In genomic region chr7:53984776-53985175, GRCh38 we compare ENCODE assay signal across 32 cellular contexts.
DNase-seq lines count a peak whose midpoint lies in the region; ATAC-seq, FAIRE-seq and TF ChIP-seq lines count a peak whose summit lies in the region.
"Had no signal": no experiment of that assay in that cellular context is flagged by ENCODE, and none has a peak within 500 bp of the region (broad histone marks: within the 10 kb centered on the region; RNA-seq: fewer than 3 reads in every experiment).

No MANE protein-coding gene starts in this region.

- peak overlapping the region; percentile 74 for H3K27ac ChIP-seq in left ventricle myocardium inferior (replicated peaks)
- H3K27ac ChIP-seq: esophagus squamous epithelium, foreskin keratinocyte, prostate gland, SJCRH30, tibial nerve had no signal

- no peaks in the 10 kb centered on the region for H3K4me1 ChIP-seq in left ventricle myocardium inferior
- H3K4me1 ChIP-seq: esophagus squamous epithelium, foreskin keratinocyte, prostate gland, SJCRH30, tibial nerve had no signal

- no peaks in the 10 kb centered on the region for H3K36me3 ChIP-seq in left ventricle myocardium inferior
- H3K36me3 ChIP-seq: esophagus squamous epithelium, prostate gland, SJCRH30, tibial nerve had no signal

- intact Hi-C loops in left ventricle myocardium inferior (cut with micrococcal nuclease) (no loop called here), cardiac septum (cut with DNase I) (no loop called here)

- TF ChIP-seq POLR2A in GM12891 (IDR thresholded peaks at IDR 0.05; ENCODE audit: low read depth, low read length), result no peak

- DNase-seq in left ventricle myocardium inferior, result no peak
- no peak for DNase-seq in cardiac septum (ENCODE audit: low spot score)
- peak; percentile 6 for DNase-seq in T1000 (lab: John Stamatoyannopoulos, UW)
- DNase-seq in kidney tubule cell (ENCODE audit: low spot score), result peak; percentile 73
- no peak for DNase-seq in activated T-cell treated with anti-CD3 and anti-CD28 coated beads, Interleukin-2, amount 50 U/mL, for 48 hours
- DNase-seq in GM12891 (ENCODE audit: insufficient read length, low spot score), result no peak
- DNase-seq: activated CD4-positive, CD25-positive, alpha-beta regulatory T cell; activated naive CD4-positive, alpha-beta T cell; activated naive CD8-positive, alpha-beta T cell treated with anti-CD3 and anti-CD28 coated beads, Interleukin-2, amount 50 U/mL, for 24 hours; activated T-cell treated with anti-CD3 and anti-CD28 coated beads, Interleukin-2, amount 50 U/mL, for 72 hours; Calu3; esophagus squamous epithelium; HCEC 1CT; head of caudate nucleus; midbrain; naive thymus-derived CD4-positive, alpha-beta T cell; NCI-H1417 treated with DMSO at 0.1 percent for 48 hours; NCI-H2081 treated with DMSO at 0.1 percent for 48 hours; NCI-H748 treated with DMSO at 0.1 percent for 48 hours; nucleus accumbens; SJCRH30; stimulated activated CD4-positive, alpha-beta T cell treated with anti-CD3 and anti-CD28 coated beads, Interleukin-4, amount 100 ng/mL, for 24 hours had no signal

- FAIRE-seq in GM12891 (lab: Jason Lieb, UNC), result no peak
- FAIRE-seq: A204.1, HepG2, islet of Langerhans, RCC 7860, TTC549 had no signal

- H3K9me3 ChIP-seq in left ventricle myocardium inferior (replicated peaks), result peaks cover 28% of the 10 kb centered on the region
- H3K9me3 ChIP-seq: esophagus squamous epithelium, prostate gland, SJCRH30 had no signal

- no peak overlapping the region for H3K4me3 ChIP-seq in left ventricle myocardium inferior
- H3K4me3 ChIP-seq: esophagus squamous epithelium, prostate gland, SJCRH30, tibial nerve had no signal

- no peak for ATAC-seq in HG03097 (IDR thresholded peaks at IDR 0.05; ENCODE audit: low FRiP score, unreplicated experiment)
- ATAC-seq in GM18517 (IDR thresholded peaks at IDR 0.05; ENCODE audit: unreplicated experiment), result no peak
- ATAC-seq: activated naive CD8-positive, alpha-beta T cell treated with anti-CD3 and anti-CD28 coated beads, Interleukin-2, amount 50 U/mL, for 24 hours; activated T-cell treated with anti-CD3 and anti-CD28 coated beads, Interleukin-2, amount 50 U/mL, for 72 hours; foreskin keratinocyte; HepG2; naive thymus-derived CD4-positive, alpha-beta T cell had no signal

- TF ChIP-seq CTCF in left ventricle myocardium inferior (IDR thresholded peaks at IDR 0.05; ENCODE audit: borderline replicate concordance), result no peak

- no peaks in the 10 kb centered on the region for H3K27me3 ChIP-seq in left ventricle myocardium inferior (ENCODE audit: low read depth)
- H3K27me3 ChIP-seq: esophagus squamous epithelium, foreskin keratinocyte, SJCRH30, tibial nerve had no signal

TF ChIP-seq in GM12891, 5 proteins besides CTCF, POLR2A, EP300 and RAD21:
- no peak for TF ChIP-seq POLR2AphosphoS5 (IDR thresholded peaks at IDR 0.05; ENCODE audit: low read depth, low read length)
- no peak for TF ChIP-seq SPI1 (IDR thresholded peaks at IDR 0.05; ENCODE audit: low read depth, low read length)
- TF ChIP-seq POU2F2 (IDR thresholded peaks at IDR 0.05; ENCODE audit: low read depth, low read length), result no peak
- no peak for TF ChIP-seq TAF1 (IDR thresholded peaks at IDR 0.05; ENCODE audit: low read depth, low read length)
- no peak for TF ChIP-seq PAX5 (IDR thresholded peaks at IDR 0.05; ENCODE audit: insufficient read depth, low read length, severe bottlenecking)

Comparison
In these comparisons a context has a peak if more than half of its experiments do, and no peak if none do; other contexts are left out.
1. DNase-seq: peak in T1000 (single experiment) and kidney tubule cell (single experiment); none in left ventricle myocardium inferior (single experiment), cardiac septum (single experiment), activated T-cell treated with anti-CD3 and anti-CD28 coated beads, Interleukin-2, amount 50 U/mL, for 48 hours (0 of 2) and GM12891 (single experiment).